ENCODE assay signal across 22 cellular contexts in the genomic region with DNA sequence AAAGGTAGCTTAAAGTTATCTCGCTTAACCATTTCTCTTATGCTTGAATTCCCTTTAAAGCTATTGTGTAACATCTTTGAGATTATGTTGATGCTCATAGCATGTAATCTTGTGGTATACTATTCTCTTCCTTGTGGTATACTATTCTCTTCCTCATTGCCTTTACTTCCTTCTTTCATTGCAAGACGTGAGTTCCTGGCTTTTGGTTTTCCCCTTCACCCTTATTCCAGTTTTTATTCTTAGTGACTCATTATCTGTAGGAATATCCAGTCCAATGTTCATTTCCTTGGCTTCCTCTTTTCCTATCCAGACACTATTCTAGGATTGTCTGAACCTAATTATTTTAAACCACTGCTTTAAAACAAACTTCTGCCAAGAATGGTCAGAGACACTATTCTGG.
DNase-seq lines count a peak whose midpoint lies in the region; ATAC-seq and TF ChIP-seq lines count a peak whose summit lies in the region.
"Had no signal": no experiment of that assay in that cellular context is flagged by ENCODE, and none has a peak within 500 bp of the region (broad histone marks: within the 10 kb centered on the region; RNA-seq: fewer than 3 reads in every experiment).

No MANE protein-coding gene starts in this region.

- no peaks in the 10 kb centered on the region for H3K27me3 ChIP-seq in upper lobe of right lung
- H3K27me3 ChIP-seq: suprapubic skin, vagina had no signal

- H3K4me1 ChIP-seq in upper lobe of right lung: no peaks in the 10 kb centered on the region
- H3K4me1 ChIP-seq: suprapubic skin, vagina had no signal

- DNase-seq in LoVo (ENCODE audit: low spot score): peak; percentile 56
- DNase-seq in OCI-M1 (lab: John Stamatoyannopoulos, UW): peak; percentile 74
- DNase-seq in epithelial cell of esophagus (ENCODE audit: low read depth): peak; percentile 28
- no peak for DNase-seq in upper lobe of right lung
- DNase-seq in NCI-H510A treated with DMSO at 0.1 percent for 48 hours (lab: John Stamatoyannopoulos, UW): no peak
- DNase-seq in GM13977 (ENCODE audit: low spot score): no peak
- no peak for DNase-seq in NCI-H446 (lab: John Stamatoyannopoulos, UW)
- DNase-seq: activated CD4-positive, alpha-beta T cell treated with anti-CD3 and anti-CD28 coated beads, Interleukin-2, amount 50 U/mL, for 48 hours; activated CD8-positive, alpha-beta memory T cell treated with anti-CD3 and anti-CD28 coated beads, Interleukin-2, amount 50 U/mL, for 48 hours; activated naive CD8-positive, alpha-beta T cell treated with anti-CD3 and anti-CD28 coated beads for 36 hours; CD4-positive, CD25-positive, alpha-beta regulatory T cell; hypothalamus; left ventricle myocardium superior; naive thymus-derived CD8-positive, alpha-beta T cell; NCI-H1417 treated with DMSO at 0.1 percent for 48 hours; NCI-H2107; occipital lobe; stimulated activated CD4-positive, alpha-beta T cell treated with anti-CD3 and anti-CD28 coated beads, Interleukin-2, amount 100 ng/mL, for 24 hours; T1000 had no signal

- intact Hi-C loops in upper lobe of right lung (cut with DNase I): no loop called here

- in situ Hi-C loops in GM13977 (cut with MboI; ENCODE audit: low pct_unique_long_range_greater_than_20kb, low sequenced_read_pairs, unreplicated experiment): no loop called here

- TF ChIP-seq CTCF in epithelial cell of esophagus (IDR thresholded peaks at IDR 0.05; ENCODE audit: insufficient read depth, low read depth, low read length, missing control alignments): no peak
- no peak for TF ChIP-seq CTCF in upper lobe of right lung (IDR thresholded peaks at IDR 0.05)
- TF ChIP-seq CTCF in GM13977 (IDR thresholded peaks at IDR 0.05; ENCODE audit: extremely low read depth, insufficient read depth, missing control alignments): no peak

- ATAC-seq in upper lobe of right lung: peak; percentile 66
- ATAC-seq: left ventricle myocardium superior; naive thymus-derived CD8-positive, alpha-beta T cell had no signal

- H3K27ac ChIP-seq in upper lobe of right lung: no peak overlapping the region
- H3K27ac ChIP-seq: suprapubic skin, vagina had no signal

- no peaks in the 10 kb centered on the region for H3K36me3 ChIP-seq in upper lobe of right lung
- H3K36me3 ChIP-seq: suprapubic skin, vagina had no signal

- H3K4me3 ChIP-seq in epithelial cell of esophagus (ENCODE audit: low read length): no peak overlapping the region
- no peak overlapping the region for H3K4me3 ChIP-seq in upper lobe of right lung
- H3K4me3 ChIP-seq: skin epidermis, suprapubic skin, vagina had no signal

- H3K9me3 ChIP-seq in upper lobe of right lung: peaks cover 2% of the 10 kb centered on the region
- H3K9me3 ChIP-seq: vagina had no signal

Comparison
In these comparisons a context has a peak if more than half of its experiments do, and no peak if none do; other contexts are left out.
1. DNase-seq: peak in LoVo (single experiment), OCI-M1 (single experiment) and epithelial cell of esophagus (single experiment); none in upper lobe of right lung (single experiment), NCI-H510A treated with DMSO at 0.1 percent for 48 hours (single experiment), GM13977 (single experiment) and NCI-H446 (0 of 2).